ENCODE assay signal across 11 cellular contexts in genomic region chr1:163202833-163203451, GRCh38.
DNase-seq lines count a peak whose midpoint lies in the region; FAIRE-seq and TF ChIP-seq lines count a peak whose summit lies in the region.
"Had no signal": no experiment of that assay in that cellular context is flagged by ENCODE, and none has a peak within 500 bp of the region (broad histone marks: within the 10 kb centered on the region; RNA-seq: fewer than 3 reads in every experiment).

TSS of gene RGS5 (minus strand) at chr1:163202916. CDS start at chr1:163202835, 81 bp downstream.

- DNase-seq in cardiac fibroblast (ENCODE audit: low read depth in 2 of 2) = peak; percentile 25 to 67
- DNase-seq in iPS-NIHi11 (ENCODE audit: low spot score) = peak; percentile 67
- peak; percentile 47 for DNase-seq in retinal pigment epithelial cell (ENCODE audit: low read depth)
- no peak for DNase-seq in NCI-H526 treated with DMSO at 0.1 percent for 48 hours (lab: John Stamatoyannopoulos, UW)
- no peak for DNase-seq in GM13976 (ENCODE audit: low spot score)
- no peak for DNase-seq in NCI-H1105 (lab: John Stamatoyannopoulos, UW)
- DNase-seq in GM19239 (ENCODE audit: insufficient read length, low spot score) = no peak
- DNase-seq: naive B cell; stimulated activated naive CD4-positive, alpha-beta T cell treated with Interleukin-2 at 50 U/mL for 16 hours had no signal

- H3K36me3 ChIP-seq in ES-I3 (ENCODE audit: insufficient read depth, low read length) = no peaks in the 10 kb centered on the region

- in situ Hi-C loops in GM13976 (cut with MboI; ENCODE audit: low sequenced_read_pairs, unreplicated experiment) = no loop called here

- no peak for FAIRE-seq in GM19239 (lab: Jason Lieb, UNC)
- FAIRE-seq: K562 had no signal

- H3K4me1 ChIP-seq in ES-I3 (ENCODE audit: insufficient read depth, low read length) = peaks cover 13% of the 10 kb centered on the region; the same call in 1 of the 2 replicates

- no peaks in the 10 kb centered on the region for H3K9me3 ChIP-seq in ES-I3 (ENCODE audit: control insufficient read depth, insufficient read depth, low read length)

- peak within 1 kb of the TSS; percentile 4; the same call in 1 of the 2 replicates for H3K9ac ChIP-seq in ES-I3 (ENCODE audit: low read depth, low read length)

- H3K4me3 ChIP-seq in cardiac fibroblast (replicated peaks in 1 of 2; ENCODE audit: low read depth in 2 of 2, low read length in 2 of 2) (no peak within 1 kb of the TSS), retinal pigment epithelial cell (ENCODE audit: low read length) (peak within 1 kb of the TSS; percentile 11)
- H3K4me3 ChIP-seq: K562 had no signal

- TF ChIP-seq CTCF in cardiac fibroblast (IDR thresholded peaks at IDR 0.05; ENCODE audit: low read depth, low read length) = no peak
- no peak for TF ChIP-seq CTCF in retinal pigment epithelial cell (conservative IDR thresholded peaks at IDR 0.05; ENCODE audit: low read depth, low read length)
- no peak for TF ChIP-seq CTCF in GM13976 (IDR thresholded peaks at IDR 0.05; ENCODE audit: borderline replicate concordance, control extremely low read depth, extremely low read depth, insufficient read depth, missing control alignments)

Comparison
In these comparisons a context has a peak if more than half of its experiments do, and no peak if none do; other contexts are left out.
1. DNase-seq: peak in cardiac fibroblast (2 of 2), iPS-NIHi11 (single experiment) and retinal pigment epithelial cell (single experiment); none in NCI-H526 treated with DMSO at 0.1 percent for 48 hours (single experiment), GM13976 (single experiment), NCI-H1105 (single experiment) and GM19239 (single experiment).